ENCODE assay signal across 23 cellular contexts in genomic region chr12:119665164-119665929, GRCh38. TPM values are rescaled to one million over a fixed set of nuclear protein-coding genes. Genes with fewer than 3 reads are reported as not detected.
A peak's percentile ranks its signal among the peaks of the same experiment; 100 is the strongest.
DNase-seq lines count a peak whose midpoint lies in the region; ATAC-seq, FAIRE-seq and TF ChIP-seq lines count a peak whose summit lies in the region.
"Had no signal": no experiment of that assay in that cellular context is flagged by ENCODE, and none has a peak within 500 bp of the region (broad histone marks: within the 10 kb centered on the region; RNA-seq: fewer than 3 reads in every experiment).

No MANE protein-coding gene starts in this region.

- H3K9ac ChIP-seq in HepG2 (ENCODE audit: insufficient read depth, low read depth, low read length): no peak overlapping the region
- no peak overlapping the region for H3K9ac ChIP-seq in colonic mucosa (ENCODE audit: low read depth in 2 of 2, low read length in 2 of 2)

- intact Hi-C loops in right lobe of liver (cut with DNase I): loop anchor here (10.0 kb wide), 1 partner anchor 119 kb away; no protein-coding TSS in a partner anchor
- intact Hi-C loops in HepG2 (cut with micrococcal nuclease; ENCODE audit: unreplicated experiment): no loop called here
- intact Hi-C loops in colonic mucosa (cut with DNase I): no loop called here

- POLR2A ChIA-PET in HepG2 (lab: Yijun Ruan, JAX): interaction anchor here (0.6 kb wide), 1 partner anchor 12 kb away, joined by 3 read pairs; no protein-coding TSS in a partner anchor

- H3K36me3 ChIP-seq in right lobe of liver: no peaks in the 10 kb centered on the region
- no peaks in the 10 kb centered on the region; a peak in 1 of 5 replicates for H3K36me3 ChIP-seq in HepG2 (replicated peaks in 1 of 2; ENCODE audit: control insufficient read depth in 1 of 2, insufficient read depth in 2 of 2, low read length in 2 of 2)
- no peaks in the 10 kb centered on the region for H3K36me3 ChIP-seq in colonic mucosa

- TF ChIP-seq CTCF in right lobe of liver (IDR thresholded peaks at IDR 0.05) (no peak), HepG2 (CRISPR knock-in tag; IDR thresholded peaks at IDR 0.05) (no peak), colonic mucosa (IDR thresholded peaks at IDR 0.05) (no peak)

- FAIRE-seq in HepG2 (lab: Jason Lieb, UNC): no peak
- FAIRE-seq: A549, D721Med had no signal

- H3K9me3 Mint-ChIP-seq in stimulated activated naive CD8-positive, alpha-beta T cell treated with anti-CD3 and anti-CD28 coated beads, Interleukin-15, amount 100 ng/mL, for 72 hours: peaks cover 0 to 8% of the 10 kb centered on the region in 2 donors
- H3K9me3 Mint-ChIP-seq: activated naive CD8-positive, alpha-beta T cell treated with anti-CD3 and anti-CD28 coated beads, Interleukin-2, amount 50 U/mL, for 24 hours; brain had no signal

- ATAC-seq in right lobe of liver: no peak
- no peak for ATAC-seq in HepG2
- ATAC-seq in stimulated activated naive CD8-positive, alpha-beta T cell treated with anti-CD3 and anti-CD28 coated beads, Interleukin-15, amount 100 ng/mL, for 72 hours: no peak
- no peak for ATAC-seq in SK-N-SH treated with all-trans-retinoic acid at 6 μM for 48 hours
- ATAC-seq: A549; activated CD8-positive, alpha-beta T cell treated with anti-CD3 and anti-CD28 coated beads, Interleukin-2, amount 10 ng/mL, durations not matched to agents 7 days and 5 days; activated naive CD8-positive, alpha-beta T cell treated with anti-CD3 and anti-CD28 coated beads, Interleukin-2, amount 50 U/mL, for 24 hours had no signal

- 70% methylated on average over 3 of the region's 4 CpGs for WGBS in right lobe of liver (ENCODE audit: insufficient coverage, low coverage, low lambda C conversion rate, missing lambda C conversion rate)
- WGBS in HepG2 (ENCODE audit: low lambda C conversion rate): 59% methylated on average over 4 of the region's 4 CpGs

- H4K20me1 ChIP-seq in HepG2 (ENCODE audit: insufficient read depth, low read length): peaks cover 10% of the 10 kb centered on the region

- H3K4me1 ChIP-seq in right lobe of liver: peaks cover 0 to 33% (median 4%) of the 10 kb centered on the region in 4 donors
- H3K4me1 ChIP-seq in HepG2 (ENCODE audit: insufficient read depth, low read length): peaks cover 35% of the 10 kb centered on the region
- no peaks in the 10 kb centered on the region for H3K4me1 ChIP-seq in colonic mucosa
- H3K4me1 ChIP-seq: BE2C had no signal

- no peaks in the 10 kb centered on the region for H3K27me3 Mint-ChIP-seq in stimulated activated naive CD8-positive, alpha-beta T cell treated with anti-CD3 and anti-CD28 coated beads, Interleukin-15, amount 100 ng/mL, for 72 hours
- H3K27me3 Mint-ChIP-seq: activated naive CD8-positive, alpha-beta T cell treated with anti-CD3 and anti-CD28 coated beads, Interleukin-2, amount 50 U/mL, for 24 hours had no signal

- no peak overlapping the region for H3K27ac Mint-ChIP-seq in stimulated activated naive CD8-positive, alpha-beta T cell treated with anti-CD3 and anti-CD28 coated beads, Interleukin-15, amount 100 ng/mL, for 72 hours
- H3K27ac Mint-ChIP-seq: brain had no signal

- H3K4me3 ChIP-seq in right lobe of liver (no peak overlapping the region), HepG2 (replicated peaks in 1 of 3; ENCODE audit: insufficient read depth in 1 of 3, low read depth in 2 of 3, low read length in 3 of 3) (no peak overlapping the region), colonic mucosa (no peak overlapping the region)
- H3K4me3 ChIP-seq: A549 had no signal

- H2AFZ ChIP-seq in HepG2 (ENCODE audit: low read length): no peak overlapping the region

- H3K27me3 ChIP-seq in right lobe of liver (no peaks in the 10 kb centered on the region), HepG2 (ENCODE audit: control insufficient read depth in 1 of 2, insufficient read depth in 2 of 2, low read length in 2 of 2) (no peaks in the 10 kb centered on the region; a peak in 1 of 5 replicates), colonic mucosa (no peaks in the 10 kb centered on the region)
- H3K27me3 ChIP-seq: neutrophil had no signal

- TF ChIP-seq RAD21 in HepG2 (CRISPR knock-in tag; IDR thresholded peaks at IDR 0.05): no peak

- peaks cover 8% of the 10 kb centered on the region for H3K79me2 ChIP-seq in HepG2 (ENCODE audit: insufficient read depth, low read length)

- BruUV-seq in HepG2 (replicated peaks; lab: Mats Ljungman, UMichigan): no TSS peak

- no peak for TF ChIP-seq EP300 in HepG2 (IDR thresholded peaks at IDR 0.05; ENCODE audit: low read depth in 2 of 2, low read length in 2 of 2)
- no peak for TF ChIP-seq EP300 in HepG2 (CRISPR knock-in tag; IDR thresholded peaks at IDR 0.05; ENCODE audit: borderline replicate concordance)

- H3K9me3 ChIP-seq in right lobe of liver (no peaks in the 10 kb centered on the region), HepG2 (ENCODE audit: low read length) (no peaks in the 10 kb centered on the region), colonic mucosa (no peaks in the 10 kb centered on the region)
- H3K9me3 ChIP-seq: A549, BE2C, neutrophil had no signal

- CTCF ChIA-PET in HepG2 (lab: Yijun Ruan, JAX; ENCODE audit: low intra/inter-chr PET ratio, low total read pairs): no interaction called here

- TF ChIP-seq POLR2A in right lobe of liver (IDR thresholded peaks at IDR 0.05) (no peak), HepG2 (IDR thresholded peaks at IDR 0.05; ENCODE audit: insufficient read depth in 1 of 2, low read depth in 2 of 2, low read length in 2 of 2) (no peak)

- in situ Hi-C loops in HepG2 (cut with HindIII; ENCODE audit: extremely low pct_ligation_motif_present, low pct_unique_long_range_greater_than_20kb): no loop called here

- H3K4me3 Mint-ChIP-seq in stimulated activated naive CD8-positive, alpha-beta T cell treated with anti-CD3 and anti-CD28 coated beads, Interleukin-15, amount 100 ng/mL, for 72 hours: no peak overlapping the region

- H3K4me1 Mint-ChIP-seq in stimulated activated naive CD8-positive, alpha-beta T cell treated with anti-CD3 and anti-CD28 coated beads, Interleukin-15, amount 100 ng/mL, for 72 hours: peaks cover 30% of the 10 kb centered on the region

- no peak overlapping the region for H3K4me2 ChIP-seq in HepG2 (ENCODE audit: low read depth, low read length)
- H3K4me2 ChIP-seq: A549 had no signal

- H3K27ac ChIP-seq in right lobe of liver (peak overlapping the region in 2 of 3 donors; percentile 12 to 49), HepG2 (ENCODE audit: extremely low read length, insufficient read depth, low read length) (no peak overlapping the region), colonic mucosa (no peak overlapping the region)
- H3K27ac ChIP-seq: A549 had no signal

- no peak for DNase-seq in right lobe of liver
- no peak for DNase-seq in HepG2 (ENCODE audit: low spot score)
- DNase-seq in OCI-M1 (lab: John Stamatoyannopoulos, UW): peak; percentile 98
- peak; percentile 30 for DNase-seq in colonic mucosa
- no peak for DNase-seq in stimulated activated naive CD8-positive, alpha-beta T cell treated with anti-CD3 and anti-CD28 coated beads, Interleukin-15, amount 100 ng/mL, for 72 hours
- no peak for DNase-seq in NK-92 (lab: John Stamatoyannopoulos, UW; ENCODE audit: unreplicated experiment)
- no peak for DNase-seq in activated gamma-delta T cell (lab: John Stamatoyannopoulos, UW)
- DNase-seq: activated CD4-positive, alpha-beta T cell treated with anti-CD3 and anti-CD28 coated beads for 1 hour; activated CD8-positive, alpha-beta T cell treated with anti-CD3 and anti-CD28 coated beads, Interleukin-2, amount 10 ng/mL, durations not matched to agents 7 days and 5 days; activated effector memory CD4-positive, alpha-beta T cell treated with anti-CD3 and anti-CD28 coated beads, Interleukin-2, amount 50 U/mL, for 16 hours; activated naive CD8-positive, alpha-beta T cell treated with anti-CD3 and anti-CD28 coated beads, Interleukin-2, amount 50 U/mL, for 24 hours; activated T-cell treated with anti-CD3 and anti-CD28 coated beads for 4 hours; BE2C; Kasumi-1; NCI-H1694 treated with DMSO at 0.1 percent for 48 hours; NCI-H526 treated with DMSO at 0.1 percent for 48 hours; substantia nigra; T1000 had no signal

TF ChIP-seq in HepG2, 621 proteins besides CTCF, POLR2A, EP300 and RAD21 (continues in another document):
- TF ChIP-seq ZNF207 (IDR thresholded peaks at IDR 0.05; ENCODE audit: borderline replicate concordance): no peak
- no peak for TF ChIP-seq CREBL2 (CRISPR knock-in tag; IDR thresholded peaks at IDR 0.05; ENCODE audit: borderline replicate concordance)

TF ChIP-seq in SK-N-SH treated with all-trans-retinoic acid at 6 μM for 48 hours, 23 proteins besides CTCF, POLR2A, EP300 and RAD21 (continues in another document):
- TF ChIP-seq ZFP30 (CRISPR knock-in tag; IDR thresholded peaks at IDR 0.05) (no peak), ZNF565 (CRISPR knock-in tag; conservative IDR thresholded peaks at IDR 0.05; ENCODE audit: low read depth) (no peak), CSDC2 (CRISPR knock-in tag; IDR thresholded peaks at IDR 0.05) (no peak), SNAI2 (CRISPR knock-in tag; IDR thresholded peaks at IDR 0.05) (no peak)

RNA-seq across cellular contexts. Expression of gene PRKAB1, which starts 2.6 kb away (rescaled TPM):
- total RNA-seq in right lobe of liver (10 to 100 TPM in 4 of 6 experiments, 1 to 10 TPM in 2; 8.2 to 17.1 (median 10.3) TPM), HepG2 (2016; rRNA removed; fragmentation: Illumina TruSeq; extraction: Trizol) (25.4 and 28.4 TPM in 2 replicates), colonic mucosa (10 to 100 TPM; 70.4 to 76.7 TPM)
- total RNA-seq in HepG2 (2016; cell fraction: cytosol; rRNA removed; fragmentation: Illumina TruSeq; extraction: Trizol; ENCODE audit: low read depth): 7.2 and 8.3 TPM in 2 replicates
- total RNA-seq in HepG2 (2016; cell fraction: insoluble cytoplasmic fraction; rRNA removed; fragmentation: Illumina TruSeq; extraction: Trizol): 24.7 and 27.3 TPM in 2 replicates
- 22.4 and 23.1 TPM in 2 replicates for total RNA-seq in HepG2 (2016; cell fraction: membrane; rRNA removed; fragmentation: Illumina TruSeq; extraction: Trizol)
- 28.4 and 31.7 TPM in 2 replicates for total RNA-seq in HepG2 (2016; cell fraction: nucleus; rRNA removed; fragmentation: Illumina TruSeq; extraction: Trizol)
- polyA plus RNA-seq in HepG2 (2011; rRNA removed): 35.5 and 36.0 TPM in 2 replicates
- polyA plus RNA-seq in HepG2 (2011; cell fraction: cytosol; rRNA removed): 18.2 and 22.4 TPM in 2 replicates
- 37.3 and 45.3 TPM in 2 replicates for polyA plus RNA-seq in HepG2 (2011; cell fraction: nucleus; rRNA removed)
- 24.3 and 27.4 TPM in 2 replicates for polyA plus RNA-seq in HepG2 (2012)
- polyA plus RNA-seq in HepG2 (2016; cell fraction: cytosol; fragmentation: Illumina TruSeq; extraction: Trizol; ENCODE audit: low read depth): 7.7 and 7.9 TPM in 2 replicates
- polyA plus RNA-seq in HepG2 (2016; cell fraction: insoluble cytoplasmic fraction; fragmentation: Illumina TruSeq; extraction: Trizol; ENCODE audit: low read depth): 29.5 and 33.6 TPM in 2 replicates
- 15.0 and 16.9 TPM in 2 replicates for polyA plus RNA-seq in HepG2 (2016; cell fraction: membrane; fragmentation: Illumina TruSeq; extraction: Trizol; ENCODE audit: low read depth)
- polyA plus RNA-seq in HepG2 (2016; cell fraction: nucleus; fragmentation: Illumina TruSeq; extraction: Trizol; ENCODE audit: insufficient read depth, low read depth): 46.1 and 56.3 TPM in 2 replicates
- 29.1 and 36.9 TPM in 2 replicates for polyA minus RNA-seq in HepG2 (2011; rRNA and poly(A)+ RNA removed; ENCODE audit: low replicate concordance)
- 16.0 and 23.4 TPM in 2 replicates for polyA minus RNA-seq in HepG2 (2011; cell fraction: cytosol; rRNA and poly(A)+ RNA removed)
- polyA minus RNA-seq in HepG2 (2011; cell fraction: nucleus; rRNA and poly(A)+ RNA removed): 36.9 and 50.9 TPM in 2 replicates

Comparison
In these comparisons a context has a peak if more than half of its experiments do, and no peak if none do; other contexts are left out.
1. H3K27ac ChIP-seq: peak in right lobe of liver (2 of 3); none in HepG2 (single experiment) and colonic mucosa (single experiment).
2. intact Hi-C loops: an anchor here in right lobe of liver (10.0 kb wide); none called in HepG2 and colonic mucosa.
3. DNase-seq: peak in OCI-M1 (single experiment) and colonic mucosa (single experiment); none in right lobe of liver (0 of 3), HepG2 (single experiment), stimulated activated naive CD8-positive, alpha-beta T cell treated with anti-CD3 and anti-CD28 coated beads, Interleukin-15, amount 100 ng/mL, for 72 hours (0 of 2), NK-92 (single experiment) and activated gamma-delta T cell (single experiment).